Comparison of ENCODE assay signal across 25 cellular contexts in genomic region chr2:69835666-69836065, GRCh38.
"Had no signal": no experiment of that assay in that cellular context is flagged by ENCODE, and none has a peak within 500 bp of the region (broad histone marks: within the 10 kb centered on the region; RNA-seq: fewer than 3 reads in every experiment).

No MANE protein-coding gene starts in this region.

- H3K9me3 ChIP-seq: esophagus squamous epithelium, gastroesophageal sphincter, sigmoid colon, upper lobe of right lung had no signal

- H3K27me3 Mint-ChIP-seq: activated naive CD8-positive, alpha-beta T cell treated with anti-CD3 and anti-CD28 coated beads, Interleukin-2, amount 10 ng/mL, durations not matched to agents 7 days and 5 days; naive B cell had no signal

- H3K4me3 ChIP-seq: coronary artery, esophagus squamous epithelium, gastroesophageal sphincter, neural progenitor cell, sigmoid colon, upper lobe of right lung had no signal

- H3K36me3 ChIP-seq: upper lobe of right lung had no signal

- H3K9ac ChIP-seq: neural progenitor cell had no signal

- H2AFZ ChIP-seq: neural progenitor cell had no signal

- H3K27ac Mint-ChIP-seq: activated naive CD4-positive, alpha-beta T cell treated with anti-CD3 and anti-CD28 coated beads for 36 hours; activated naive CD8-positive, alpha-beta T cell treated with anti-CD3 and anti-CD28 coated beads, Interleukin-2, amount 10 ng/mL, durations not matched to agents 7 days and 5 days; endodermal cell; neural progenitor cell; T-helper 2 cell treated with Interferon-gamma antibody and Interleukin-4, amounts not matched to agents 5 μg/mL and 100 μg/mL, for 36 hours had no signal

- H3K9me3 Mint-ChIP-seq: activated naive CD4-positive, alpha-beta T cell treated with anti-CD3 and anti-CD28 coated beads for 36 hours; activated naive CD8-positive, alpha-beta T cell treated with anti-CD3 and anti-CD28 coated beads, Interleukin-2, amount 10 ng/mL, durations not matched to agents 7 days and 5 days; endodermal cell; naive B cell; neural progenitor cell; T-helper 2 cell treated with Interferon-gamma antibody and Interleukin-4, amounts not matched to agents 5 μg/mL and 100 μg/mL, for 36 hours had no signal

- H3K27ac ChIP-seq: coronary artery, esophagus squamous epithelium, gastroesophageal sphincter, neural progenitor cell, sigmoid colon, upper lobe of right lung had no signal

- H3K4me2 ChIP-seq: neural progenitor cell had no signal

- DNase-seq: activated CD4-positive, alpha-beta T cell treated with anti-CD3 and anti-CD28 coated beads, Interleukin-2, amount 50 U/mL, for 4 hours; activated effector memory CD4-positive, alpha-beta T cell treated with Interleukin-2 at 50 U/mL for 16 hours; activated naive CD4-positive, alpha-beta T cell treated with anti-CD3 and anti-CD28 coated beads for 36 hours; activated naive CD8-positive, alpha-beta T cell treated with anti-CD3 and anti-CD28 coated beads, Interleukin-2, amount 10 ng/mL, durations not matched to agents 7 days and 5 days; activated T-cell treated with anti-CD3 and anti-CD28 coated beads, Interleukin-2, amount 50 U/mL, for 48 hours; amniotic stem cell; cerebellar nuclear complex; endodermal cell; esophagus squamous epithelium; head of caudate nucleus; hypothalamus; islet precursor cell; left cardiac atrium; mesenchymal stem cell; naive B cell; posterior cingulate gyrus; sigmoid colon; stimulated activated CD4-positive, alpha-beta T cell treated with anti-CD3 and anti-CD28 coated beads, Interleukin-2, amount 100 ng/mL, for 48 hours; stimulated activated CD8-positive, alpha-beta memory T cell treated with anti-CD3 and anti-CD28 coated beads, Interleukin-4, amount 100 ng/mL, for 48 hours; stimulated activated naive CD4-positive, alpha-beta T cell; upper lobe of right lung had no signal

- H3K4me3 Mint-ChIP-seq: activated naive CD4-positive, alpha-beta T cell treated with anti-CD3 and anti-CD28 coated beads for 36 hours; endodermal cell; naive B cell; neural progenitor cell; T-helper 2 cell treated with Interferon-gamma antibody and Interleukin-4, amounts not matched to agents 5 μg/mL and 100 μg/mL, for 36 hours had no signal

- ATAC-seq: gastroesophageal sphincter, left cardiac atrium, upper lobe of right lung had no signal

- H3K27me3 ChIP-seq: esophagus squamous epithelium, gastroesophageal sphincter, neural progenitor cell, sigmoid colon, upper lobe of right lung had no signal
